In the genomic region with DNA sequence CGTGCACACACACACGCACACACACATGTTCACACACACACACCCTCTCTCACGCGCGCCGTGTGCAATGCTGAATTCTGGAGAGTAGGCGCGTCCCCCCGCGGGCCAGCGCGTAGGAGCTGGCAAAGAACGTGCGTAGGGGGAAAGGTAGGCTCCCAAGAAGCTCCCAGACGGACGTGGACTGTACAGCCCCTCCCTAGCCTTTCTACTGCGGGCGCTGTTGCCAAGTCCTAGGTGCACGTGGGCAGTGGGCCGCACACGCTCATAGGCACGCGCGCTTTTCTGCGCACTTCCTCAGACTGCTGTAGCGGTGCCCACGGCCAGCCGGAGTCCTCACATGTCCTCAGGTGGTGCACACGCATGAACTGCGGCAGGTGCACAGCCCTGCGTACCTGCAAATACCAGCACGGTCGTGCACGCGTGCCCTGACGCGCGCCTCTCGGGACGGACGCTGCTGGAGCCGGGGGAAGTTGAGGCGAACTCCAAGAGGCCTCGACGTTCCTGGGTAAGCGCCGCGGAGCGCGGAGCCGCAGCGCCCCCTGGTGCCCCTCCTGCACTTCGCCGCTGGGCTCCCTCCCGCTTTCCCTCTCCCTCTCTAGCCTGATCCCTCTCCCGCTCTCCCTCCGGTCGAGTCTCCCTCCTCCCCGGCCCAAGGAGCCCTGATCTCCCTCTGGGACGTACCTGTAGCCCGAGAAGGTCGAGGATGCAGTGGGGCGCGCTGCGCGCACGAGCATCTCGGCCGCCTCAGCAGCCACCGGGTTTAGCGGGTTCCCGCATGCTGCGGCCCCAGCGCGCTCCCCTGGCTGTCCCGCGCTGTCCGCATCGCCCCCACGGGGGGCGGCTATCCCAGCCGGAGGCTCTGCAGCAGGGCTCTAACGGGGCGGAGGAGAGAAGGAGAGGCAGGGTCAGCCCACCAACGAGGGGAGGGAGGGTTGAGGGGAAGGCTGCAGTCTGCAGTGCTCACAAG, we compare ENCODE assay signal across 8 cellular contexts. TPM values are rescaled to one million over a fixed set of nuclear protein-coding genes. Genes with fewer than 3 reads are reported as not detected.
DNase-seq lines count a peak whose midpoint lies in the region; ATAC-seq, FAIRE-seq and TF ChIP-seq lines count a peak whose summit lies in the region.

No MANE protein-coding gene starts in this region.

- no peak overlapping the region for H3K27ac ChIP-seq in BLaER1 treated with 17β-estradiol and CSF1 and Interleukin-3, amounts not matched to agents 10 nM and 100 nM

- H4K20me1 ChIP-seq in BLaER1 treated with 17β-estradiol and CSF1 and Interleukin-3, amounts not matched to agents 10 nM and 100 nM = peaks cover 0 to 22% (median 4%) of the 10 kb centered on the region in 11 experiments; a peak in 9 of 22 replicates

- ATAC-seq in GM19043 (IDR thresholded peaks at IDR 0.05; ENCODE audit: low read depth, unreplicated experiment) = peak; percentile 61

- peak overlapping the region; percentile 3 for H3K4me3 Mint-ChIP-seq in activated T-helper 2 cell treated with anti-CD3 and anti-CD28 coated beads, Interferon-gamma antibody, Interleukin-2, Interleukin-4, amounts not matched to agents 10 μg/mL and 5 μg/mL and 100 μg/mL, durations not matched to agents 14 hours and 24 hours and 36 hours (ENCODE audit: low read depth)
- H3K4me3 Mint-ChIP-seq in neural crest cell (peak overlapping the region; percentile 67), type B pancreatic cell (peak overlapping the region; percentile 79)

- H3K36me3 ChIP-seq in BLaER1 treated with 17β-estradiol and CSF1 and Interleukin-3, amounts not matched to agents 10 nM and 100 nM = no peaks in the 10 kb centered on the region

- H3K9me3 Mint-ChIP-seq in activated T-helper 2 cell treated with anti-CD3 and anti-CD28 coated beads, Interferon-gamma antibody, Interleukin-2, Interleukin-4, amounts not matched to agents 10 μg/mL and 5 μg/mL and 100 μg/mL, durations not matched to agents 14 hours and 24 hours and 36 hours = no peaks in the 10 kb centered on the region
- H3K9me3 Mint-ChIP-seq in neural crest cell (peaks cover 5% of the 10 kb centered on the region), type B pancreatic cell (peaks cover 5% of the 10 kb centered on the region)

- FAIRE-seq in frontal cortex (lab: Jason Lieb, UNC) = no peak

- peak overlapping the region in 7 of 11 experiments; percentile 8 to 65 (median 36); a peak in 7 of 22 replicates for H3K9ac ChIP-seq in BLaER1 treated with 17β-estradiol and CSF1 and Interleukin-3, amounts not matched to agents 10 nM and 100 nM

- peaks cover 10 to 20% (median 18%) of the 10 kb centered on the region in 10 experiments; a peak in 17 of 20 replicates for H3K4me1 ChIP-seq in BLaER1 treated with 17β-estradiol and CSF1 and Interleukin-3, amounts not matched to agents 10 nM and 100 nM

- intact Hi-C loops in activated T-helper 2 cell treated with anti-CD3 and anti-CD28 coated beads, Interferon-gamma antibody, Interleukin-2, Interleukin-4, amounts not matched to agents 10 μg/mL and 5 μg/mL and 100 μg/mL, durations not matched to agents 14 hours and 24 hours and 36 hours (cut with micrococcal nuclease) = loop anchor here (2.0 kb wide), 1 partner anchor 1021 kb away; no protein-coding TSS in a partner anchor

- H3K27me3 ChIP-seq in BLaER1 treated with 17β-estradiol and CSF1 and Interleukin-3, amounts not matched to agents 10 nM and 100 nM = peaks cover 45 to 59% (median 50%) of the 10 kb centered on the region in 11 experiments

- H3K27ac Mint-ChIP-seq in activated T-helper 2 cell treated with anti-CD3 and anti-CD28 coated beads, Interferon-gamma antibody, Interleukin-2, Interleukin-4, amounts not matched to agents 10 μg/mL and 5 μg/mL and 100 μg/mL, durations not matched to agents 14 hours and 24 hours and 36 hours = no peak overlapping the region
- H3K27ac Mint-ChIP-seq in neural crest cell (ENCODE audit: unreplicated experiment) (no peak overlapping the region), type B pancreatic cell (no peak overlapping the region)

- no peaks in the 10 kb centered on the region for H3K36me3 Mint-ChIP-seq in activated T-helper 2 cell treated with anti-CD3 and anti-CD28 coated beads, Interferon-gamma antibody, Interleukin-2, Interleukin-4, amounts not matched to agents 10 μg/mL and 5 μg/mL and 100 μg/mL, durations not matched to agents 14 hours and 24 hours and 36 hours (ENCODE audit: low read depth)
- H3K36me3 Mint-ChIP-seq in neural crest cell (ENCODE audit: low read depth) (no peaks in the 10 kb centered on the region), type B pancreatic cell (no peaks in the 10 kb centered on the region)

- H3K4me3 ChIP-seq in BLaER1 treated with 17β-estradiol and CSF1 and Interleukin-3, amounts not matched to agents 10 nM and 100 nM = peak overlapping the region; percentile 45 to 67 (median 55); a peak in 19 of 20 replicates

- H3K27me3 Mint-ChIP-seq in activated T-helper 2 cell treated with anti-CD3 and anti-CD28 coated beads, Interferon-gamma antibody, Interleukin-2, Interleukin-4, amounts not matched to agents 10 μg/mL and 5 μg/mL and 100 μg/mL, durations not matched to agents 14 hours and 24 hours and 36 hours (ENCODE audit: low read depth) = peaks cover 37% of the 10 kb centered on the region
- H3K27me3 Mint-ChIP-seq in neural crest cell (ENCODE audit: low read depth) (peaks cover 91% of the 10 kb centered on the region), type B pancreatic cell (peaks cover 80% of the 10 kb centered on the region)

- DNase-seq in LoVo (ENCODE audit: low spot score) = peak; percentile 24
- peak; percentile 20 for DNase-seq in activated T-helper 2 cell treated with anti-CD3 and anti-CD28 coated beads, Interferon-gamma antibody, Interleukin-2, Interleukin-4, amounts not matched to agents 10 μg/mL and 5 μg/mL and 100 μg/mL, durations not matched to agents 14 hours and 24 hours and 36 hours (ENCODE audit: low spot score)
- DNase-seq in frontal cortex (ENCODE audit: low spot score in 2 of 2) = peak; percentile 77 to 81
- DNase-seq in neural crest cell (ENCODE audit: low read depth, low spot score) = peak; percentile 78
- DNase-seq in type B pancreatic cell (ENCODE audit: extremely low spot score, unreplicated experiment) = peak; percentile 88
- DNase-seq in NCI-H1048 (lab: John Stamatoyannopoulos, UW) = no peak

- H3K4me2 ChIP-seq in BLaER1 treated with 17β-estradiol and CSF1 and Interleukin-3, amounts not matched to agents 10 nM and 100 nM = peak overlapping the region; percentile 77 to 99 (median 88)

- peak; percentile 97 for TF ChIP-seq CTCF in neural crest cell (conservative IDR thresholded peaks at IDR 0.05)
- peak; percentile 95 for TF ChIP-seq CTCF in type B pancreatic cell (conservative IDR thresholded peaks at IDR 0.05)

- no peaks in the 10 kb centered on the region; a peak in 1 of 22 replicates for H3K9me3 ChIP-seq in BLaER1 treated with 17β-estradiol and CSF1 and Interleukin-3, amounts not matched to agents 10 nM and 100 nM (replicated peaks in 1 of 11)

- no peaks in the 10 kb centered on the region for H3K4me1 Mint-ChIP-seq in activated T-helper 2 cell treated with anti-CD3 and anti-CD28 coated beads, Interferon-gamma antibody, Interleukin-2, Interleukin-4, amounts not matched to agents 10 μg/mL and 5 μg/mL and 100 μg/mL, durations not matched to agents 14 hours and 24 hours and 36 hours (ENCODE audit: low read depth)
- peaks cover 14% of the 10 kb centered on the region for H3K4me1 Mint-ChIP-seq in neural crest cell
- H3K4me1 Mint-ChIP-seq in type B pancreatic cell (ENCODE audit: unreplicated experiment) = peaks cover 4% of the 10 kb centered on the region

RNA-seq across cellular contexts. Expression of a gene that starts 0.7 kb away (rescaled TPM):
- not detected in 2 replicates for total RNA-seq in activated T-helper 2 cell treated with anti-CD3 and anti-CD28 coated beads, Interferon-gamma antibody, Interleukin-2, Interleukin-4, amounts not matched to agents 10 μg/mL and 5 μg/mL and 100 μg/mL, durations not matched to agents 14 hours and 24 hours and 36 hours
- total RNA-seq in frontal cortex (6.9 TPM), neural crest cell (0.09 and 0.48 TPM in 2 replicates), type B pancreatic cell (ENCODE audit: low replicate concordance) (0.57 and 7.1 TPM in 2 replicates)

Comparison
In these comparisons a context has a peak if more than half of its experiments do, and no peak if none do; other contexts are left out.
1. H3K4me3 Mint-ChIP-seq: peak in every context shown above with its lines; median percentile 79 in type B pancreatic cell; 67 in neural crest cell; 3 in activated T-helper 2 cell treated with anti-CD3 and anti-CD28 coated beads, Interferon-gamma antibody, Interleukin-2, Interleukin-4, amounts not matched to agents 10 μg/mL and 5 μg/mL and 100 μg/mL, durations not matched to agents 14 hours and 24 hours and 36 hours.